Comparison of ENCODE assay signal across 1 cellular context in genomic region chr18:7038330-7038846, GRCh38.
TF ChIP-seq lines count a peak whose summit lies in the region.

No MANE protein-coding gene starts in this region.

TF ChIP-seq in SK-N-SH treated with all-trans-retinoic acid at 6 μM for 48 hours, 23 proteins besides CTCF, POLR2A, EP300 and RAD21 (continued from another document):
- TF ChIP-seq, protein P1, sequence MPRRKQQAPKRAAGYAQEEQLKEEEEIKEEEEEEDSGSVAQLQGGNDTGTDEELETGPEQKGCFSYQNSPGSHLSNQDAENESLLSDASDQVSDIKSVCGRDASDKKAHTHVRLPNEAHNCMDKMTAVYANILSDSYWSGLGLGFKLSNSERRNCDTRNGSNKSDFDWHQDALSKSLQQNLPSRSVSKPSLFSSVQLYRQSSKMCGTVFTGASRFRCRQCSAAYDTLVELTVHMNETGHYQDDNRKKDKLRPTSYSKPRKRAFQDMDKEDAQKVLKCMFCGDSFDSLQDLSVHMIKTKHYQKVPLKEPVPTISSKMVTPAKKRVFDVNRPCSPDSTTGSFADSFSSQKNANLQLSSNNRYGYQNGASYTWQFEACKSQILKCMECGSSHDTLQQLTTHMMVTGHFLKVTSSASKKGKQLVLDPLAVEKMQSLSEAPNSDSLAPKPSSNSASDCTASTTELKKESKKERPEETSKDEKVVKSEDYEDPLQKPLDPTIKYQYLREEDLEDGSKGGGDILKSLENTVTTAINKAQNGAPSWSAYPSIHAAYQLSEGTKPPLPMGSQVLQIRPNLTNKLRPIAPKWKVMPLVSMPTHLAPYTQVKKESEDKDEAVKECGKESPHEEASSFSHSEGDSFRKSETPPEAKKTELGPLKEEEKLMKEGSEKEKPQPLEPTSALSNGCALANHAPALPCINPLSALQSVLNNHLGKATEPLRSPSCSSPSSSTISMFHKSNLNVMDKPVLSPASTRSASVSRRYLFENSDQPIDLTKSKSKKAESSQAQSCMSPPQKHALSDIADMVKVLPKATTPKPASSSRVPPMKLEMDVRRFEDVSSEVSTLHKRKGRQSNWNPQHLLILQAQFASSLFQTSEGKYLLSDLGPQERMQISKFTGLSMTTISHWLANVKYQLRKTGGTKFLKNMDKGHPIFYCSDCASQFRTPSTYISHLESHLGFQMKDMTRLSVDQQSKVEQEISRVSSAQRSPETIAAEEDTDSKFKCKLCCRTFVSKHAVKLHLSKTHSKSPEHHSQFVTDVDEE (CRISPR knock-in tag; IDR thresholded peaks at IDR 0.05) = no peak
- no peak for TF ChIP-seq RARB (CRISPR knock-in tag; IDR thresholded peaks at IDR 0.05)
- no peak for TF ChIP-seq SNAI2 (CRISPR knock-in tag; IDR thresholded peaks at IDR 0.05)
